1 cellular context compared by ENCODE assay signal in genomic region chr6:108655840-108656650, GRCh38.
TF ChIP-seq lines count a peak whose summit lies in the region.

No MANE protein-coding gene starts in this region.

TF ChIP-seq in SK-N-SH, 30 proteins besides CTCF, POLR2A, EP300 and RAD21 (continued from another document):
- TF ChIP-seq USF1 (IDR thresholded peaks at IDR 0.05; ENCODE audit: borderline replicate concordance, low read depth) (no peak), EZH2phosphoT487 (IDR thresholded peaks at IDR 0.05; ENCODE audit: borderline replicate concordance, low read depth) (no peak), ELF1 (IDR thresholded peaks at IDR 0.05) (no peak), NFIC (IDR thresholded peaks at IDR 0.05; ENCODE audit: borderline replicate concordance) (peak; percentile 33; the same call in 1 of the 2 replicates), IRF3 (IDR thresholded peaks at IDR 0.05; ENCODE audit: low read depth, low read length) (no peak), POLR2AphosphoS5 (IDR thresholded peaks at IDR 0.05; ENCODE audit: low read depth, low read length) (peak; percentile 66; the same call in 1 of the 2 replicates), NRF1 (IDR thresholded peaks at IDR 0.05; ENCODE audit: low read depth, low read length) (no peak), YY1 (IDR thresholded peaks at IDR 0.05; ENCODE audit: low read depth) (no peak), JUND (IDR thresholded peaks at IDR 0.05) (0 out of 2 replicates have a peak, but pooled peaks have one; percentile 28), MAX (IDR thresholded peaks at IDR 0.05; ENCODE audit: low read depth) (peak; percentile 95), RXRA (IDR thresholded peaks at IDR 0.05; ENCODE audit: borderline replicate concordance, low read depth) (no peak), TCF12 (IDR thresholded peaks at IDR 0.05) (peak; percentile 97), TEAD4 (IDR thresholded peaks at IDR 0.05; ENCODE audit: borderline replicate concordance, insufficient read depth) (no peak), GABPA (IDR thresholded peaks at IDR 0.05; ENCODE audit: low read depth) (no peak), ZBTB33 (IDR thresholded peaks at IDR 0.05; ENCODE audit: borderline replicate concordance, low read depth) (no peak)
